11 cellular contexts compared by ENCODE assay signal in the genomic region with DNA sequence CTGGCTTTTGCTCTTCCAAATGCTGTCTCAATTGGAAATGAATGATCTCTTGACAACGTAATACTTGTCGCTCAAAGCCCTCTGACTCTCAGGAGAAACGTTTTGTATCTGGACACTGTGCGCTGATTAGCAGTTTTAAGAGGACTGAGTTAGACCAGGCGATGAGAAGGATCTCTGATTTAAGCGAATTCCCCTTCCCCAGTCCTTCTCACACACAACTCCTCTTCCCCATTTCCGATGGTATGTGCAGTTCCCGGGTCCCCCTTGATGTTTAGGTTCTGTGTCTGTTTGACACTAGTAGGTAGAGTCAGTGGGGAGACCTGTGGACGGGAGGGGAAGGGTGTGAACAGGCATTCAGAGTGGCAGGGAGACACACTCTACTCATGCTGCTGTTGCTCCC. TPM values are rescaled to one million over a fixed set of nuclear protein-coding genes. Genes with fewer than 3 reads are reported as not detected.
DNase-seq lines count a peak whose midpoint lies in the region; ATAC-seq and TF ChIP-seq lines count a peak whose summit lies in the region.
"Had no signal": no experiment of that assay in that cellular context is flagged by ENCODE, and none has a peak within 500 bp of the region (broad histone marks: within the 10 kb centered on the region; RNA-seq: fewer than 3 reads in every experiment).

No MANE protein-coding gene starts in this region.

- POLR2A ChIA-PET in A673 (lab: Charles Lee; ENCODE audit: low non-redundant PET), result no interaction called here

- peaks cover 8% of the 10 kb centered on the region for H3K36me3 Mint-ChIP-seq in T-helper 2 cell treated with Interferon-gamma antibody and Interleukin-4, amounts not matched to agents 5 μg/mL and 100 μg/mL, for 36 hours (ENCODE audit: low read depth)
- peaks cover 10% of the 10 kb centered on the region for H3K36me3 Mint-ChIP-seq in effector memory CD8-positive, alpha-beta T cell (ENCODE audit: insufficient read depth)

- DNase-seq in T-helper 2 cell treated with Interferon-gamma antibody and Interleukin-4, amounts not matched to agents 5 μg/mL and 100 μg/mL, for 36 hours (ENCODE audit: low spot score), result no peak
- no peak for DNase-seq in T-helper 2 cell
- DNase-seq in NCI-H69 (lab: John Stamatoyannopoulos, UW), result peak; percentile 50
- no peak for DNase-seq in effector memory CD8-positive, alpha-beta T cell
- no peak for DNase-seq in psoas muscle
- no peak for DNase-seq in activated CD4-positive, CD25-positive, alpha-beta regulatory T cell treated with anti-CD3 and anti-CD28 coated beads, Interleukin-2, amount 50 U/mL, for 72 hours
- DNase-seq in A673 (ENCODE audit: low spot score), result no peak
- no peak for DNase-seq in NCI-H1092 (lab: John Stamatoyannopoulos, UW)
- DNase-seq: aorta; NCI-H510A; stimulated activated CD4-positive, alpha-beta T cell treated with anti-CD3 and anti-CD28 coated beads, Interleukin-12 subunit alpha, Interleukin-12 subunit beta, amount 100 ng/mL, for 4 hours had no signal

- H3K9me3 Mint-ChIP-seq in T-helper 2 cell treated with Interferon-gamma antibody and Interleukin-4, amounts not matched to agents 5 μg/mL and 100 μg/mL, for 36 hours, result no peaks in the 10 kb centered on the region
- no peaks in the 10 kb centered on the region for H3K9me3 Mint-ChIP-seq in effector memory CD8-positive, alpha-beta T cell

- H3K4me3 Mint-ChIP-seq in T-helper 2 cell treated with Interferon-gamma antibody and Interleukin-4, amounts not matched to agents 5 μg/mL and 100 μg/mL, for 36 hours, result peak overlapping the region; percentile 82
- H3K4me3 Mint-ChIP-seq in effector memory CD8-positive, alpha-beta T cell, result peak overlapping the region; percentile 85 to 88

- no peaks in the 10 kb centered on the region for H3K9me3 ChIP-seq in psoas muscle
- H3K9me3 ChIP-seq in A673 (ENCODE audit: low read depth, low read length, poor library complexity, severe bottlenecking), result no peaks in the 10 kb centered on the region

- H3K4me1 Mint-ChIP-seq in T-helper 2 cell treated with Interferon-gamma antibody and Interleukin-4, amounts not matched to agents 5 μg/mL and 100 μg/mL, for 36 hours (ENCODE audit: low read depth), result peaks cover 25% of the 10 kb centered on the region
- H3K4me1 Mint-ChIP-seq in effector memory CD8-positive, alpha-beta T cell (ENCODE audit: low read depth in 2 of 2), result peaks cover 24 to 38% of the 10 kb centered on the region in 2 donors

- ATAC-seq in effector memory CD8-positive, alpha-beta T cell (replicated peaks), result no peak
- no peak for ATAC-seq in psoas muscle

- TF ChIP-seq CTCF in psoas muscle (IDR thresholded peaks at IDR 0.05), result no peak
- TF ChIP-seq CTCF in A673 (conservative IDR thresholded peaks at IDR 0.05; ENCODE audit: low read depth, low read length), result no peak

- BruUV-seq in A673 (replicated peaks; lab: Mats Ljungman, UMichigan), result no TSS peak

- peaks cover 8% of the 10 kb centered on the region for H3K27me3 Mint-ChIP-seq in T-helper 2 cell treated with Interferon-gamma antibody and Interleukin-4, amounts not matched to agents 5 μg/mL and 100 μg/mL, for 36 hours (ENCODE audit: low read depth)
- H3K27me3 Mint-ChIP-seq in effector memory CD8-positive, alpha-beta T cell, result no peaks in the 10 kb centered on the region

- H3K36me3 ChIP-seq in psoas muscle (ENCODE audit: insufficient read depth in 1 of 2, low read depth in 1 of 2), result no peaks in the 10 kb centered on the region
- no peaks in the 10 kb centered on the region for H3K36me3 ChIP-seq in A673 (ENCODE audit: insufficient read depth, low read length, poor library complexity, severe bottlenecking)

- no peaks in the 10 kb centered on the region for H3K27me3 ChIP-seq in psoas muscle (ENCODE audit: insufficient read depth in 3 of 3, low read length in 2 of 3)
- H3K27me3 ChIP-seq in A673 (replicated peaks; ENCODE audit: insufficient read depth, low read depth, low read length, poor library complexity), result peaks cover 8% of the 10 kb centered on the region

- CTCF ChIA-PET in A673 (lab: Charles Lee), result no interaction called here

- H3K27ac ChIP-seq in psoas muscle, result no peak overlapping the region
- H3K27ac ChIP-seq in A673 (ENCODE audit: low read depth, low read length, poor library complexity, severe bottlenecking), result no peak overlapping the region

- H3K4me1 ChIP-seq in psoas muscle, result peaks cover 24% of the 10 kb centered on the region
- H3K4me1 ChIP-seq in A673 (ENCODE audit: insufficient read depth, low read length, poor library complexity, severe bottlenecking), result peaks cover 4% of the 10 kb centered on the region

- peak overlapping the region; percentile 96 for H3K4me3 ChIP-seq in psoas muscle
- H3K4me3 ChIP-seq in A673 (ENCODE audit: low read depth, low read length, poor library complexity, severe bottlenecking), result no peak overlapping the region

- WGBS in psoas muscle, 3 donors, result 84 to 91% (median 88%) methylated on average over 9 of the region's 9 CpGs

- intact Hi-C loops in psoas muscle (cut with DNase I) (loop anchor here (5.0 kb wide), 3 partner anchors 61 to 284 kb away; a partner anchor contains a TSS), A673 (cut with micrococcal nuclease; ENCODE audit: unreplicated experiment) (no loop called here)

- no peak overlapping the region for H3K27ac Mint-ChIP-seq in T-helper 2 cell treated with Interferon-gamma antibody and Interleukin-4, amounts not matched to agents 5 μg/mL and 100 μg/mL, for 36 hours
- H3K27ac Mint-ChIP-seq in effector memory CD8-positive, alpha-beta T cell, result peak overlapping the region in 1 of 2 donors; percentile 89

RNA-seq across cellular contexts. Expression of a gene that starts 2.5 kb away (rescaled TPM):
- total RNA-seq in psoas muscle (10 to 100 TPM in 1 of 4 donors, 1 to 10 TPM in 3; 4.0 to 14.6 (median 4.7) TPM), A673 (2021) (3.1 and 3.2 TPM in 2 replicates)
- 1 to 10 TPM; 2.5 to 5.0 (median 4.0) TPM for polyA plus RNA-seq in psoas muscle
